1 cellular context compared by ENCODE assay signal in the genomic region with DNA sequence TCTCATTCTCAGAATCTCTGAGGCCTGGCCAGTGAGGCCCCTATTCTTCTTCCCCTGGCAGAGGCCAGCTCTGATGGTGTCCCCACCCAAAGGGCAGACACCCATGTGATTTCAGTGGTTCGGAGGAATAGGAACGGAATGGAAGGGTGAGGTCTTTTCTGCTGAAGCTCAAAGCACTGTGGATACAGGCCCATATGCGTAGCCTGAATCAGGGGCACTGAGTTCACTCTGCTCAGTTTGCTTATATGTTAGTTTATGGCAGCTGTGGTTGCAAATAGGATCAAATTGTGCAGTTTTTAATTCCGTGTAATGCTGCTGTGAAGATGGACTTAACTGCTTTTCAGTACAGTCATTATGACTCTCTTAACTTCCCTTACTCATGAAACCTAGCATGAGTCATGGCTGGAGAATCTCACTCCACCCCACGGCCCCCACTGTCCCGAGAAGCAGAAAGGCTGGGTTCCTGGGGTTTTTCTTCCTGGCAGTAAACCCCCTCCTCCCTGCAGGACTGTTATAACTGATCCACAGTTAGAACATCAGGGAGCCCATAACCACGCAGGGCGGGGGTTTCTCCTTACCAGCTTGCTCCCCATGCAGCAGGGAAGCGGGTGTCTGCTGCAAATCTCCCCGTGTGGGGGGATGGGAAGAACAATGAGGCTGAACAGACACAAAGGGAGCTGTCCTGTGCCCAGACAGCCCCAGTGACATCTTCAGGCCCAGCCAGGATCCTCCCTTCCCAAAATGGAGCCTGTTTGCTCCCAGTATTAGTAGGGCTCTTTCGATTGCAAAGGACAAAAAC.
TF ChIP-seq lines count a peak whose summit lies in the region.

No MANE protein-coding gene starts in this region.

TF ChIP-seq in HepG2, 621 proteins besides CTCF, POLR2A, EP300 and RAD21 (continued from another document):
- TF ChIP-seq, protein P1, sequence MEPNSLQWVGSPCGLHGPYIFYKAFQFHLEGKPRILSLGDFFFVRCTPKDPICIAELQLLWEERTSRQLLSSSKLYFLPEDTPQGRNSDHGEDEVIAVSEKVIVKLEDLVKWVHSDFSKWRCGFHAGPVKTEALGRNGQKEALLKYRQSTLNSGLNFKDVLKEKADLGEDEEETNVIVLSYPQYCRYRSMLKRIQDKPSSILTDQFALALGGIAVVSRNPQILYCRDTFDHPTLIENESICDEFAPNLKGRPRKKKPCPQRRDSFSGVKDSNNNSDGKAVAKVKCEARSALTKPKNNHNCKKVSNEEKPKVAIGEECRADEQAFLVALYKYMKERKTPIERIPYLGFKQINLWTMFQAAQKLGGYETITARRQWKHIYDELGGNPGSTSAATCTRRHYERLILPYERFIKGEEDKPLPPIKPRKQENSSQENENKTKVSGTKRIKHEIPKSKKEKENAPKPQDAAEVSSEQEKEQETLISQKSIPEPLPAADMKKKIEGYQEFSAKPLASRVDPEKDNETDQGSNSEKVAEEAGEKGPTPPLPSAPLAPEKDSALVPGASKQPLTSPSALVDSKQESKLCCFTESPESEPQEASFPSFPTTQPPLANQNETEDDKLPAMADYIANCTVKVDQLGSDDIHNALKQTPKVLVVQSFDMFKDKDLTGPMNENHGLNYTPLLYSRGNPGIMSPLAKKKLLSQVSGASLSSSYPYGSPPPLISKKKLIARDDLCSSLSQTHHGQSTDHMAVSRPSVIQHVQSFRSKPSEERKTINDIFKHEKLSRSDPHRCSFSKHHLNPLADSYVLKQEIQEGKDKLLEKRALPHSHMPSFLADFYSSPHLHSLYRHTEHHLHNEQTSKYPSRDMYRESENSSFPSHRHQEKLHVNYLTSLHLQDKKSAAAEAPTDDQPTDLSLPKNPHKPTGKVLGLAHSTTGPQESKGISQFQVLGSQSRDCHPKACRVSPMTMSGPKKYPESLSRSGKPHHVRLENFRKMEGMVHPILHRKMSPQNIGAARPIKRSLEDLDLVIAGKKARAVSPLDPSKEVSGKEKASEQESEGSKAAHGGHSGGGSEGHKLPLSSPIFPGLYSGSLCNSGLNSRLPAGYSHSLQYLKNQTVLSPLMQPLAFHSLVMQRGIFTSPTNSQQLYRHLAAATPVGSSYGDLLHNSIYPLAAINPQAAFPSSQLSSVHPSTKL (CRISPR knock-in tag; IDR thresholded peaks at IDR 0.05): no peak; the same call in 1 of the 2 replicates
- TF ChIP-seq, protein P2, sequence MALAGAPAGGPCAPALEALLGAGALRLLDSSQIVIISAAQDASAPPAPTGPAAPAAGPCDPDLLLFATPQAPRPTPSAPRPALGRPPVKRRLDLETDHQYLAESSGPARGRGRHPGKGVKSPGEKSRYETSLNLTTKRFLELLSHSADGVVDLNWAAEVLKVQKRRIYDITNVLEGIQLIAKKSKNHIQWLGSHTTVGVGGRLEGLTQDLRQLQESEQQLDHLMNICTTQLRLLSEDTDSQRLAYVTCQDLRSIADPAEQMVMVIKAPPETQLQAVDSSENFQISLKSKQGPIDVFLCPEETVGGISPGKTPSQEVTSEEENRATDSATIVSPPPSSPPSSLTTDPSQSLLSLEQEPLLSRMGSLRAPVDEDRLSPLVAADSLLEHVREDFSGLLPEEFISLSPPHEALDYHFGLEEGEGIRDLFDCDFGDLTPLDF (CRISPR knock-in tag; IDR thresholded peaks at IDR 0.05): no peak
- TF ChIP-seq PRPF4 (IDR thresholded peaks at IDR 0.05; ENCODE audit: low read depth, low read length, poor library complexity, severe bottlenecking): no peak
- TF ChIP-seq ZNF878 (CRISPR knock-in tag; IDR thresholded peaks at IDR 0.05): no peak
- TF ChIP-seq, protein P3, sequence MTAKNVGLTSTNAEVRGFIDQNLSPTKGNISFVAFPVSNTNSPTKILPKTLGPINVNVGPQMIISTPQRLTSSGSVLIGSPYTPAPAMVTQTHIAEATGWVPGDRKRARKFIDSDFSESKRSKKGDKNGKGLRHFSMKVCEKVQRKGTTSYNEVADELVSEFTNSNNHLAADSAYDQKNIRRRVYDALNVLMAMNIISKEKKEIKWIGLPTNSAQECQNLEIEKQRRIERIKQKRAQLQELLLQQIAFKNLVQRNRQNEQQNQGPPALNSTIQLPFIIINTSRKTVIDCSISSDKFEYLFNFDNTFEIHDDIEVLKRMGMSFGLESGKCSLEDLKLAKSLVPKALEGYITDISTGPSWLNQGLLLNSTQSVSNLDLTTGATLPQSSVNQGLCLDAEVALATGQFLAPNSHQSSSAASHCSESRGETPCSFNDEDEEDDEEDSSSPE (CRISPR knock-in tag; IDR thresholded peaks at IDR 0.05): no peak
